ENCODE assay signal across 16 cellular contexts in the genomic region with DNA sequence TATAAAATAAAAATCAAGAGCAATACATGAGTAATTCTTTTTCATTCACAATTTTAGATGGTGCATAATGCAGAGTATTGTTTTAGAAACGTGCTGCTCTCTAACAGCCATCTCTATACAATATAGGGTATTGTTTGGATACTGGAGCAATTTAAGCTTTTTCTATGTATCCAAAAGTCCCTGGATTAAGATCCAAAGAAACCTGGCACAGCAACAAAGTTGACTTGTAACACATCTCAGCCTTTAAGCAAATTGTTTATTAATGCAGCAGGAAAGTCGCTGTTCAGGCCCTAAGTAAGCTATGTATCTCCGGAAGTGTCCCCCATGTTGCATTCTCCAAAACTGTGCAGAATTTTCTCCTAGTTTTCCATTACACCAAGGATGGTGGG. TPM values are rescaled to one million over a fixed set of nuclear protein-coding genes. Genes with fewer than 3 reads are reported as not detected.
DNase-seq lines count a peak whose midpoint lies in the region; ATAC-seq and TF ChIP-seq lines count a peak whose summit lies in the region.
"Had no signal": no experiment of that assay in that cellular context is flagged by ENCODE, and none has a peak within 500 bp of the region (broad histone marks: within the 10 kb centered on the region; RNA-seq: fewer than 3 reads in every experiment).

No MANE protein-coding gene starts in this region.

- no peak overlapping the region for H3K27ac Mint-ChIP-seq in immature natural killer cell

- H3K4me2 ChIP-seq in skeletal muscle satellite cell (ENCODE audit: low read length): peak overlapping the region; percentile 4

- TF ChIP-seq CTCF in HEK293 (tag by site-specific recombination; IDR thresholded peaks at IDR 0.05): no peak
- no peak for TF ChIP-seq CTCF in VCaP (conservative IDR thresholded peaks at IDR 0.05)

- H3K9me3 Mint-ChIP-seq in immature natural killer cell: no peaks in the 10 kb centered on the region
- H3K9me3 Mint-ChIP-seq: activated T-cell treated with anti-CD3 and anti-CD28 coated beads, Interleukin-2, amount 50 U/mL, for 72 hours had no signal

- no peak overlapping the region for H3K9ac ChIP-seq in skeletal muscle satellite cell (ENCODE audit: low read depth, low read length)

- no peaks in the 10 kb centered on the region for H3K27me3 ChIP-seq in skeletal muscle satellite cell (ENCODE audit: control insufficient read depth, insufficient read depth, low read length)

- no peak overlapping the region for H3K4me3 Mint-ChIP-seq in immature natural killer cell
- H3K4me3 Mint-ChIP-seq: activated T-cell treated with anti-CD3 and anti-CD28 coated beads, Interleukin-2, amount 50 U/mL, for 72 hours had no signal

- H3K27ac ChIP-seq in HEK293 (ENCODE audit: extremely low read depth, low read depth, low read length) (no peak overlapping the region), VCaP (peak overlapping the region; percentile 5; the same call in 1 of the 2 replicates)

- H3K36me3 ChIP-seq in HEK293 (ENCODE audit: control insufficient read depth in 2 of 2, insufficient read depth in 1 of 2, low read length in 2 of 2): no peaks in the 10 kb centered on the region
- peaks cover 5% of the 10 kb centered on the region for H3K36me3 ChIP-seq in skeletal muscle satellite cell (ENCODE audit: insufficient read depth, low read length)

- peaks cover 91 to 100% of the 10 kb centered on the region in 2 donors for H3K4me1 Mint-ChIP-seq in immature natural killer cell

- H3K9me3 ChIP-seq in HEK293 (ENCODE audit: control insufficient read depth, insufficient read depth, low read depth, low read length) (no peaks in the 10 kb centered on the region), skeletal muscle satellite cell (replicated peaks; ENCODE audit: low read length) (no peaks in the 10 kb centered on the region)

- CTCF ChIA-PET in HEK293 (lab: Yijun Ruan, JAX): interaction anchor here (0.7 to 1.4 kb wide), 2 partner anchors 16 to 21 kb away, joined by 3 to 4 read pairs; no protein-coding TSS in a partner anchor

- H3K4me1 ChIP-seq in HEK293 (ENCODE audit: control insufficient read depth, insufficient read depth, low read length) (peaks cover 61% of the 10 kb centered on the region), skeletal muscle satellite cell (ENCODE audit: control insufficient read depth, insufficient read depth, low read length) (peaks cover 78% of the 10 kb centered on the region)

- no peak for ATAC-seq in GM21576 (IDR thresholded peaks at IDR 0.05; ENCODE audit: unreplicated experiment)
- no peak for ATAC-seq in HG02970 (IDR thresholded peaks at IDR 0.05; ENCODE audit: low FRiP score, unreplicated experiment)
- ATAC-seq: activated T-cell treated with anti-CD3 and anti-CD28 coated beads, Interleukin-2, amount 50 U/mL, for 72 hours had no signal

- H3K4me3 ChIP-seq in HEK293 (ENCODE audit: low read depth, low read length): no peak overlapping the region
- no peak overlapping the region for H3K4me3 ChIP-seq in skeletal muscle satellite cell (ENCODE audit: low read length)

- no peaks in the 10 kb centered on the region for H3K36me3 Mint-ChIP-seq in immature natural killer cell

- peak; percentile 63 for DNase-seq in globus pallidus (ENCODE audit: low spot score)
- DNase-seq in activated gamma-delta T cell treated with Interleukin-2 at 50 U/mL for 16 hours: no peak
- no peak for DNase-seq in immature natural killer cell
- DNase-seq: activated T-cell treated with anti-CD3 and anti-CD28 coated beads, Interleukin-2, amount 50 U/mL, for 72 hours; cerebellar nuclear complex; DMS 273 treated with DMSO at 0.1 percent for 48 hours; KBM-7; NCI-H146; posterior cingulate gyrus; stimulated activated CD4-positive, alpha-beta T cell treated with anti-CD3 and anti-CD28 coated beads, Interleukin-12 subunit alpha, Interleukin-12 subunit beta, amount 100 ng/mL, for 4 hours; stimulated activated naive CD8-positive, alpha-beta T cell treated with anti-CD3 and anti-CD28 coated beads, Interleukin-15, Interleukin-2, amounts not matched to agents 100 U/mL and 50 U/mL, for 24 hours had no signal

- H3K27me3 Mint-ChIP-seq in immature natural killer cell (ENCODE audit: low read depth in 3 of 3): no peaks in the 10 kb centered on the region

- POLR2A ChIA-PET in HEK293 (lab: Yijun Ruan, JAX): no interaction called here

TF ChIP-seq in HEK293, 187 proteins besides CTCF, POLR2A, EP300 and RAD21:
- TF ChIP-seq ZNF768 (tag by site-specific recombination; IDR thresholded peaks at IDR 0.05) (no peak), ZNF266 (tag by site-specific recombination; IDR thresholded peaks at IDR 0.05; ENCODE audit: low read depth) (no peak), GFI1B (tag by site-specific recombination; IDR thresholded peaks at IDR 0.05) (no peak), ZNF10 (tag by site-specific recombination; IDR thresholded peaks at IDR 0.05) (0 out of 2 replicates have a peak, but pooled peaks have one; percentile 6), SCRT2 (tag by site-specific recombination; IDR thresholded peaks at IDR 0.05) (0 out of 2 replicates have a peak, but pooled peaks have one; percentile 63), ZNF23 (tag by site-specific recombination; IDR thresholded peaks at IDR 0.05; ENCODE audit: borderline replicate concordance) (no peak)
- TF ChIP-seq, protein P1, sequence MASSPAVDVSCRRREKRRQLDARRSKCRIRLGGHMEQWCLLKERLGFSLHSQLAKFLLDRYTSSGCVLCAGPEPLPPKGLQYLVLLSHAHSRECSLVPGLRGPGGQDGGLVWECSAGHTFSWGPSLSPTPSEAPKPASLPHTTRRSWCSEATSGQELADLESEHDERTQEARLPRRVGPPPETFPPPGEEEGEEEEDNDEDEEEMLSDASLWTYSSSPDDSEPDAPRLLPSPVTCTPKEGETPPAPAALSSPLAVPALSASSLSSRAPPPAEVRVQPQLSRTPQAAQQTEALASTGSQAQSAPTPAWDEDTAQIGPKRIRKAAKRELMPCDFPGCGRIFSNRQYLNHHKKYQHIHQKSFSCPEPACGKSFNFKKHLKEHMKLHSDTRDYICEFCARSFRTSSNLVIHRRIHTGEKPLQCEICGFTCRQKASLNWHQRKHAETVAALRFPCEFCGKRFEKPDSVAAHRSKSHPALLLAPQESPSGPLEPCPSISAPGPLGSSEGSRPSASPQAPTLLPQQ (tag by site-specific recombination; IDR thresholded peaks at IDR 0.05): no peak
- TF ChIP-seq, protein P2, sequence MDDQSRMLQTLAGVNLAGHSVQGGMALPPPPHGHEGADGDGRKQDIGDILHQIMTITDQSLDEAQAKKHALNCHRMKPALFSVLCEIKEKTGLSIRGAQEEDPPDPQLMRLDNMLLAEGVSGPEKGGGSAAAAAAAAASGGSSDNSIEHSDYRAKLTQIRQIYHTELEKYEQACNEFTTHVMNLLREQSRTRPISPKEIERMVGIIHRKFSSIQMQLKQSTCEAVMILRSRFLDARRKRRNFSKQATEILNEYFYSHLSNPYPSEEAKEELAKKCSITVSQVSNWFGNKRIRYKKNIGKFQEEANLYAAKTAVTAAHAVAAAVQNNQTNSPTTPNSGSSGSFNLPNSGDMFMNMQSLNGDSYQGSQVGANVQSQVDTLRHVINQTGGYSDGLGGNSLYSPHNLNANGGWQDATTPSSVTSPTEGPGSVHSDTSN (CRISPR knock-in tag; IDR thresholded peaks at IDR 0.05): no peak
- TF ChIP-seq, protein P3, sequence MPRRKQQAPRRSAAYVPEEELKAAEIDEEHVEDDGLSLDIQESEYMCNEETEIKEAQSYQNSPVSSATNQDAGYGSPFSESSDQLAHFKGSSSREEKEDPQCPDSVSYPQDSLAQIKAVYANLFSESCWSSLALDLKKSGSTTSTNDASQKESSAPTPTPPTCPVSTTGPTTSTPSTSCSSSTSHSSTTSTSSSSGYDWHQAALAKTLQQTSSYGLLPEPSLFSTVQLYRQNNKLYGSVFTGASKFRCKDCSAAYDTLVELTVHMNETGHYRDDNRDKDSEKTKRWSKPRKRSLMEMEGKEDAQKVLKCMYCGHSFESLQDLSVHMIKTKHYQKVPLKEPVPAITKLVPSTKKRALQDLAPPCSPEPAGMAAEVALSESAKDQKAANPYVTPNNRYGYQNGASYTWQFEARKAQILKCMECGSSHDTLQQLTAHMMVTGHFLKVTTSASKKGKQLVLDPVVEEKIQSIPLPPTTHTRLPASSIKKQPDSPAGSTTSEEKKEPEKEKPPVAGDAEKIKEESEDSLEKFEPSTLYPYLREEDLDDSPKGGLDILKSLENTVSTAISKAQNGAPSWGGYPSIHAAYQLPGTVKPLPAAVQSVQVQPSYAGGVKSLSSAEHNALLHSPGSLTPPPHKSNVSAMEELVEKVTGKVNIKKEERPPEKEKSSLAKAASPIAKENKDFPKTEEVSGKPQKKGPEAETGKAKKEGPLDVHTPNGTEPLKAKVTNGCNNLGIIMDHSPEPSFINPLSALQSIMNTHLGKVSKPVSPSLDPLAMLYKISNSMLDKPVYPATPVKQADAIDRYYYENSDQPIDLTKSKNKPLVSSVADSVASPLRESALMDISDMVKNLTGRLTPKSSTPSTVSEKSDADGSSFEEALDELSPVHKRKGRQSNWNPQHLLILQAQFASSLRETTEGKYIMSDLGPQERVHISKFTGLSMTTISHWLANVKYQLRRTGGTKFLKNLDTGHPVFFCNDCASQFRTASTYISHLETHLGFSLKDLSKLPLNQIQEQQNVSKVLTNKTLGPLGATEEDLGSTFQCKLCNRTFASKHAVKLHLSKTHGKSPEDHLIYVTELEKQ (tag by site-specific recombination; IDR thresholded peaks at IDR 0.05; ENCODE audit: borderline replicate concordance): no peak

RNA-seq across cellular contexts. Expression of a gene that starts 7.3 kb away (rescaled TPM):
- total RNA-seq in skeletal muscle satellite cell (2012; rRNA removed): 31.9 and 32.8 TPM in 2 replicates
- 10 to 100 TPM; 11.9 to 44.4 (median 25.6) TPM for polyA plus RNA-seq in immature natural killer cell
